21 cellular contexts compared by ENCODE assay signal in genomic region chr5:4345850-4346249, GRCh38.
DNase-seq lines count a peak whose midpoint lies in the region; ATAC-seq, FAIRE-seq and TF ChIP-seq lines count a peak whose summit lies in the region.
"Had no signal": no experiment of that assay in that cellular context is flagged by ENCODE, and none has a peak within 500 bp of the region (broad histone marks: within the 10 kb centered on the region; RNA-seq: fewer than 3 reads in every experiment).

No MANE protein-coding gene starts in this region.

- no peak for TF ChIP-seq RAD21 in HepG2 (CRISPR knock-in tag; IDR thresholded peaks at IDR 0.05)
- no peak for TF ChIP-seq RAD21 in K562 (CRISPR knock-in tag; conservative IDR thresholded peaks at IDR 0.05 in 1 of 2, IDR thresholded peaks at IDR 0.05 in 1 of 2)

- in situ Hi-C loops in HepG2 (cut with HindIII; ENCODE audit: extremely low pct_ligation_motif_present, low pct_unique_long_range_greater_than_20kb), result no loop called here
- in situ Hi-C loops in K562 (cut with MboI), result no loop called here

- no peaks in the 10 kb centered on the region for H3K4me1 ChIP-seq in HepG2 (ENCODE audit: insufficient read depth, low read length)
- no peaks in the 10 kb centered on the region for H3K4me1 ChIP-seq in right lobe of liver
- H3K4me1 ChIP-seq in K562 (replicated peaks in 1 of 2; ENCODE audit: control insufficient read depth in 2 of 2, insufficient read depth in 2 of 2, low read length in 2 of 2), result no peaks in the 10 kb centered on the region
- no peaks in the 10 kb centered on the region for H3K4me1 ChIP-seq in osteoblast (ENCODE audit: insufficient read depth, low read length)
- H3K4me1 ChIP-seq: Caco-2 had no signal

- no peaks in the 10 kb centered on the region for H4K20me1 ChIP-seq in HepG2 (ENCODE audit: insufficient read depth, low read length)
- H4K20me1 ChIP-seq in K562 (replicated peaks; ENCODE audit: control insufficient read depth, insufficient read depth, low read length), result no peaks in the 10 kb centered on the region
- H4K20me1 ChIP-seq in osteoblast (ENCODE audit: insufficient read depth, low read length), result no peaks in the 10 kb centered on the region
- H4K20me1 ChIP-seq: BLaER1 treated with 17β-estradiol and CSF1 and Interleukin-3, amounts not matched to agents 10 nM and 100 nM had no signal

- DNase-seq in HepG2 (ENCODE audit: low spot score) (no peak), right lobe of liver (no peak), K562 (ENCODE audit: extremely low read depth in 1 of 4, low spot score in 3 of 4) (no peak), osteoblast (ENCODE audit: insufficient read length, low spot score, missing footprints) (peak; percentile 37), SKM-1 (lab: John Stamatoyannopoulos, UW; ENCODE audit: unreplicated experiment) (no peak)
- no peak for DNase-seq in activated naive CD4-positive, alpha-beta T cell (lab: John Stamatoyannopoulos, UW)
- DNase-seq: ACHN; AML-193; Caco-2; Calu3; CD4-positive, alpha-beta T cell; CD8-positive, alpha-beta T cell; DMS79 treated with DMSO at 0.1 percent for 48 hours; GF-D8 had no signal

- CTCF ChIA-PET in HepG2 (lab: Yijun Ruan, JAX; ENCODE audit: low intra/inter-chr PET ratio, low total read pairs), result no interaction called here
- CTCF ChIA-PET in K562 (lab: Yijun Ruan, JAX; ENCODE audit: low intra/inter-chr PET ratio), result no interaction called here

- H3K4me3 ChIP-seq in HepG2 (replicated peaks in 1 of 3; ENCODE audit: insufficient read depth in 1 of 3, low read depth in 2 of 3, low read length in 3 of 3) (no peak overlapping the region), right lobe of liver (no peak overlapping the region), K562 (no peak overlapping the region), osteoblast (ENCODE audit: insufficient read depth, low read length) (no peak overlapping the region)
- H3K4me3 ChIP-seq: BLaER1 treated with 17β-estradiol and CSF1 and Interleukin-3, amounts not matched to agents 10 nM and 100 nM had no signal

- H3K27me3 ChIP-seq in HepG2 (ENCODE audit: control insufficient read depth in 1 of 2, insufficient read depth in 2 of 2, low read length in 2 of 2) (no peaks in the 10 kb centered on the region), right lobe of liver (no peaks in the 10 kb centered on the region), K562 (ENCODE audit: control insufficient read depth in 2 of 2, insufficient read depth in 2 of 2, low read length in 2 of 2) (no peaks in the 10 kb centered on the region), osteoblast (ENCODE audit: insufficient read depth, low read length) (no peaks in the 10 kb centered on the region)
- H3K27me3 ChIP-seq: BLaER1 treated with 17β-estradiol and CSF1 and Interleukin-3, amounts not matched to agents 10 nM and 100 nM had no signal

- TF ChIP-seq POLR2A in HepG2 (IDR thresholded peaks at IDR 0.05; ENCODE audit: insufficient read depth in 1 of 2, low read depth in 2 of 2, low read length in 2 of 2) (no peak), right lobe of liver (IDR thresholded peaks at IDR 0.05) (no peak), K562 (conservative IDR thresholded peaks at IDR 0.05) (no peak)

- H3K9ac ChIP-seq in HepG2 (ENCODE audit: insufficient read depth, low read depth, low read length), result no peak overlapping the region
- H3K9ac ChIP-seq in K562 (ENCODE audit: insufficient read depth in 1 of 2, low read depth in 2 of 2, low read length in 2 of 2), result no peak overlapping the region
- H3K9ac ChIP-seq: BLaER1 treated with 17β-estradiol and CSF1 and Interleukin-3, amounts not matched to agents 10 nM and 100 nM had no signal

- H3K9me3 ChIP-seq in HepG2 (ENCODE audit: low read length), result peaks cover 92% of the 10 kb centered on the region
- H3K9me3 ChIP-seq in right lobe of liver, result no peaks in the 10 kb centered on the region
- peaks cover 4% of the 10 kb centered on the region for H3K9me3 ChIP-seq in K562 (replicated peaks; ENCODE audit: control insufficient read depth, insufficient read depth, low read depth, low read length)
- H3K9me3 ChIP-seq in osteoblast (ENCODE audit: low read depth, low read length), result peaks cover 6% of the 10 kb centered on the region
- H3K9me3 ChIP-seq: Caco-2 had no signal

- TF ChIP-seq CTCF in HepG2 (CRISPR knock-in tag; IDR thresholded peaks at IDR 0.05), result no peak
- no peak for TF ChIP-seq CTCF in right lobe of liver (IDR thresholded peaks at IDR 0.05)
- no peak for TF ChIP-seq CTCF in K562 (IDR thresholded peaks at IDR 0.05 in 2 of 3, conservative IDR thresholded peaks at IDR 0.05 in 1 of 3; ENCODE audit: insufficient read depth in 2 of 3, low read depth in 1 of 3, low read length in 3 of 3)
- TF ChIP-seq CTCF in osteoblast (IDR thresholded peaks at IDR 0.05; ENCODE audit: extremely low read depth, low read depth, low read length), result no peak

- POLR2A ChIA-PET in HepG2 (lab: Yijun Ruan, JAX), result no interaction called here
- POLR2A ChIA-PET in K562 (lab: Yijun Ruan, JAX), result no interaction called here

- H2AFZ ChIP-seq in HepG2 (ENCODE audit: low read length) (no peak overlapping the region), K562 (ENCODE audit: low read depth, low read length) (no peak overlapping the region), osteoblast (ENCODE audit: low read length) (no peak overlapping the region)

- no peak for ATAC-seq in HepG2
- ATAC-seq in right lobe of liver, result no peak
- no peak for ATAC-seq in K562
- ATAC-seq: CD8-positive, alpha-beta T cell had no signal

- 10% methylated on average over 1 of the region's 1 CpG for WGBS in HepG2 (ENCODE audit: low lambda C conversion rate)
- WGBS in right lobe of liver (ENCODE audit: insufficient coverage, low coverage, low lambda C conversion rate, missing lambda C conversion rate), result 44% methylated on average over 1 of the region's 1 CpG
- 0% methylated on average over 1 of the region's 1 CpG for WGBS in K562 (ENCODE audit: insufficient coverage, low coverage, missing lambda C conversion rate)

- H3K79me2 ChIP-seq in HepG2 (ENCODE audit: insufficient read depth, low read length), result no peaks in the 10 kb centered on the region
- H3K79me2 ChIP-seq in K562 (ENCODE audit: control insufficient read depth, insufficient read depth, low read length), result no peaks in the 10 kb centered on the region
- H3K79me2 ChIP-seq in osteoblast (ENCODE audit: insufficient read depth, low read length), result no peaks in the 10 kb centered on the region

- H3K9me1 ChIP-seq in K562 (ENCODE audit: control insufficient read depth, insufficient read depth, low read length), result no peaks in the 10 kb centered on the region

- no peak for FAIRE-seq in HepG2 (lab: Jason Lieb, UNC)
- FAIRE-seq in K562 (lab: Jason Lieb, UNC), result no peak
- FAIRE-seq: D721Med, G401.6, GM12891, GM18507 had no signal

- intact Hi-C loops in HepG2 (cut with micrococcal nuclease; ENCODE audit: unreplicated experiment), result no loop called here
- intact Hi-C loops in right lobe of liver (cut with DNase I), result no loop called here
- intact Hi-C loops in K562 (cut with micrococcal nuclease), result no loop called here

- H3K36me3 ChIP-seq in HepG2 (replicated peaks in 1 of 2; ENCODE audit: control insufficient read depth in 1 of 2, insufficient read depth in 2 of 2, low read length in 2 of 2), result no peaks in the 10 kb centered on the region
- H3K36me3 ChIP-seq in right lobe of liver, result no peaks in the 10 kb centered on the region
- no peaks in the 10 kb centered on the region for H3K36me3 ChIP-seq in K562 (ENCODE audit: control insufficient read depth, insufficient read depth, low read length)
- no peaks in the 10 kb centered on the region for H3K36me3 ChIP-seq in osteoblast (ENCODE audit: insufficient read depth, low read length)
- H3K36me3 ChIP-seq: BLaER1 treated with 17β-estradiol and CSF1 and Interleukin-3, amounts not matched to agents 10 nM and 100 nM had no signal

- no peak overlapping the region for H3K27ac ChIP-seq in HepG2 (ENCODE audit: extremely low read length, insufficient read depth, low read length)
- H3K27ac ChIP-seq in right lobe of liver, result no peak overlapping the region
- no peak overlapping the region for H3K27ac ChIP-seq in K562 (ENCODE audit: extremely low read depth, low read depth, low read length)
- H3K27ac ChIP-seq in osteoblast (ENCODE audit: low read depth, low read length), result no peak overlapping the region
- H3K27ac ChIP-seq: 22Rv1; BLaER1 treated with 17β-estradiol and CSF1 and Interleukin-3, amounts not matched to agents 10 nM and 100 nM; C4-2B had no signal

- TF ChIP-seq EP300 in HepG2 (IDR thresholded peaks at IDR 0.05; ENCODE audit: low read depth in 2 of 2, low read length in 2 of 2) (no peak), HepG2 (CRISPR knock-in tag; IDR thresholded peaks at IDR 0.05; ENCODE audit: borderline replicate concordance) (no peak), K562 (IDR thresholded peaks at IDR 0.05; ENCODE audit: low read length) (no peak)

- H3K4me2 ChIP-seq in HepG2 (ENCODE audit: low read depth, low read length), result no peak overlapping the region
- no peak overlapping the region for H3K4me2 ChIP-seq in K562 (ENCODE audit: insufficient read depth, low read length)
- H3K4me2 ChIP-seq in osteoblast (ENCODE audit: insufficient read depth, low read length), result no peak overlapping the region
- H3K4me2 ChIP-seq: BLaER1 treated with 17β-estradiol and CSF1 and Interleukin-3, amounts not matched to agents 10 nM and 100 nM had no signal

- no TSS peak for BruUV-seq in HepG2 (replicated peaks; lab: Mats Ljungman, UMichigan)
- BruUV-seq in K562 (replicated peaks; lab: Mats Ljungman, UMichigan), result no TSS peak

TF ChIP-seq in HepG2, 621 proteins besides CTCF, POLR2A, EP300 and RAD21:
- peak; percentile 78 to 90 for TF ChIP-seq MAFK (conservative IDR thresholded peaks at IDR 0.05 in 1 of 2, IDR thresholded peaks at IDR 0.05 in 1 of 2; ENCODE audit: low read length in 2 of 2)
- TF ChIP-seq NBN (conservative IDR thresholded peaks at IDR 0.05), result no peak
- peak; percentile 87 for TF ChIP-seq MAFF (IDR thresholded peaks at IDR 0.05; ENCODE audit: low read depth, low read length)

TF ChIP-seq in K562, 482 proteins besides CTCF, POLR2A, EP300 and RAD21 (continues in another document):
- no peak for TF ChIP-seq ZNF830 (CRISPR knock-in tag; IDR thresholded peaks at IDR 0.05)
- TF ChIP-seq TCF7 (IDR thresholded peaks at IDR 0.05; ENCODE audit: borderline replicate concordance), result no peak
- TF ChIP-seq MAFK (IDR thresholded peaks at IDR 0.05; ENCODE audit: low read length), result peak; percentile 68
- no peak for TF ChIP-seq NR1H2 (CRISPR knock-in tag; IDR thresholded peaks at IDR 0.05)
- TF ChIP-seq GATAD2A (IDR thresholded peaks at IDR 0.05), result no peak
- TF ChIP-seq PURB (CRISPR knock-in tag; IDR thresholded peaks at IDR 0.05; ENCODE audit: low read depth), result no peak
- no peak for TF ChIP-seq CBFA2T3 (IDR thresholded peaks at IDR 0.05)
- TF ChIP-seq USF2 (CRISPR knock-in tag; IDR thresholded peaks at IDR 0.05), result no peak
- TF ChIP-seq ZNF316 (IDR thresholded peaks at IDR 0.05), result peak; percentile 60; the same call in 1 of the 2 replicates

Comparison
In these comparisons a context has a peak if more than half of its experiments do, and no peak if none do; other contexts are left out.
1. Of the 241 proteins assayed by ChIP-seq in both HepG2 and K562: peak only in HepG2: none; only in K562: MAFG; in both: MAFF and MAFK; in neither: 238.